1 cellular context compared by ENCODE assay signal in the genomic region with DNA sequence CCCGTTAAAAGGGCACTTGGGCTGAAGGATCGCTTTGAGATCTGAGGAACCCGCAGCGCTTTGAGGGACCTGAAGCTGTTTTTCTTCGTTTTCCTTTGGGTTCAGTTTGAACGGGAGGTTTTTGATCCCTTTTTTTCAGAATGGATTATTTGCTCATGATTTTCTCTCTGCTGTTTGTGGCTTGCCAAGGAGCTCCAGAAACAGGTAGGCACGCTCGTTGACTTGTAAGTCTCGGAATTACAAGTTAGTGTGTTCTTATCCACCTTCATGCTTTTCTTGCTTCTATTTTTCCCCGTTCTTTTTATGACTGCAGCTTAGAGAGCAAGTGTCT.
TF ChIP-seq lines count a peak whose summit lies in the region.

No MANE protein-coding gene starts in this region.

TF ChIP-seq in GM23338, 12 proteins besides CTCF, POLR2A, EP300 and RAD21 (continued from another document):
- TF ChIP-seq, protein P1, sequence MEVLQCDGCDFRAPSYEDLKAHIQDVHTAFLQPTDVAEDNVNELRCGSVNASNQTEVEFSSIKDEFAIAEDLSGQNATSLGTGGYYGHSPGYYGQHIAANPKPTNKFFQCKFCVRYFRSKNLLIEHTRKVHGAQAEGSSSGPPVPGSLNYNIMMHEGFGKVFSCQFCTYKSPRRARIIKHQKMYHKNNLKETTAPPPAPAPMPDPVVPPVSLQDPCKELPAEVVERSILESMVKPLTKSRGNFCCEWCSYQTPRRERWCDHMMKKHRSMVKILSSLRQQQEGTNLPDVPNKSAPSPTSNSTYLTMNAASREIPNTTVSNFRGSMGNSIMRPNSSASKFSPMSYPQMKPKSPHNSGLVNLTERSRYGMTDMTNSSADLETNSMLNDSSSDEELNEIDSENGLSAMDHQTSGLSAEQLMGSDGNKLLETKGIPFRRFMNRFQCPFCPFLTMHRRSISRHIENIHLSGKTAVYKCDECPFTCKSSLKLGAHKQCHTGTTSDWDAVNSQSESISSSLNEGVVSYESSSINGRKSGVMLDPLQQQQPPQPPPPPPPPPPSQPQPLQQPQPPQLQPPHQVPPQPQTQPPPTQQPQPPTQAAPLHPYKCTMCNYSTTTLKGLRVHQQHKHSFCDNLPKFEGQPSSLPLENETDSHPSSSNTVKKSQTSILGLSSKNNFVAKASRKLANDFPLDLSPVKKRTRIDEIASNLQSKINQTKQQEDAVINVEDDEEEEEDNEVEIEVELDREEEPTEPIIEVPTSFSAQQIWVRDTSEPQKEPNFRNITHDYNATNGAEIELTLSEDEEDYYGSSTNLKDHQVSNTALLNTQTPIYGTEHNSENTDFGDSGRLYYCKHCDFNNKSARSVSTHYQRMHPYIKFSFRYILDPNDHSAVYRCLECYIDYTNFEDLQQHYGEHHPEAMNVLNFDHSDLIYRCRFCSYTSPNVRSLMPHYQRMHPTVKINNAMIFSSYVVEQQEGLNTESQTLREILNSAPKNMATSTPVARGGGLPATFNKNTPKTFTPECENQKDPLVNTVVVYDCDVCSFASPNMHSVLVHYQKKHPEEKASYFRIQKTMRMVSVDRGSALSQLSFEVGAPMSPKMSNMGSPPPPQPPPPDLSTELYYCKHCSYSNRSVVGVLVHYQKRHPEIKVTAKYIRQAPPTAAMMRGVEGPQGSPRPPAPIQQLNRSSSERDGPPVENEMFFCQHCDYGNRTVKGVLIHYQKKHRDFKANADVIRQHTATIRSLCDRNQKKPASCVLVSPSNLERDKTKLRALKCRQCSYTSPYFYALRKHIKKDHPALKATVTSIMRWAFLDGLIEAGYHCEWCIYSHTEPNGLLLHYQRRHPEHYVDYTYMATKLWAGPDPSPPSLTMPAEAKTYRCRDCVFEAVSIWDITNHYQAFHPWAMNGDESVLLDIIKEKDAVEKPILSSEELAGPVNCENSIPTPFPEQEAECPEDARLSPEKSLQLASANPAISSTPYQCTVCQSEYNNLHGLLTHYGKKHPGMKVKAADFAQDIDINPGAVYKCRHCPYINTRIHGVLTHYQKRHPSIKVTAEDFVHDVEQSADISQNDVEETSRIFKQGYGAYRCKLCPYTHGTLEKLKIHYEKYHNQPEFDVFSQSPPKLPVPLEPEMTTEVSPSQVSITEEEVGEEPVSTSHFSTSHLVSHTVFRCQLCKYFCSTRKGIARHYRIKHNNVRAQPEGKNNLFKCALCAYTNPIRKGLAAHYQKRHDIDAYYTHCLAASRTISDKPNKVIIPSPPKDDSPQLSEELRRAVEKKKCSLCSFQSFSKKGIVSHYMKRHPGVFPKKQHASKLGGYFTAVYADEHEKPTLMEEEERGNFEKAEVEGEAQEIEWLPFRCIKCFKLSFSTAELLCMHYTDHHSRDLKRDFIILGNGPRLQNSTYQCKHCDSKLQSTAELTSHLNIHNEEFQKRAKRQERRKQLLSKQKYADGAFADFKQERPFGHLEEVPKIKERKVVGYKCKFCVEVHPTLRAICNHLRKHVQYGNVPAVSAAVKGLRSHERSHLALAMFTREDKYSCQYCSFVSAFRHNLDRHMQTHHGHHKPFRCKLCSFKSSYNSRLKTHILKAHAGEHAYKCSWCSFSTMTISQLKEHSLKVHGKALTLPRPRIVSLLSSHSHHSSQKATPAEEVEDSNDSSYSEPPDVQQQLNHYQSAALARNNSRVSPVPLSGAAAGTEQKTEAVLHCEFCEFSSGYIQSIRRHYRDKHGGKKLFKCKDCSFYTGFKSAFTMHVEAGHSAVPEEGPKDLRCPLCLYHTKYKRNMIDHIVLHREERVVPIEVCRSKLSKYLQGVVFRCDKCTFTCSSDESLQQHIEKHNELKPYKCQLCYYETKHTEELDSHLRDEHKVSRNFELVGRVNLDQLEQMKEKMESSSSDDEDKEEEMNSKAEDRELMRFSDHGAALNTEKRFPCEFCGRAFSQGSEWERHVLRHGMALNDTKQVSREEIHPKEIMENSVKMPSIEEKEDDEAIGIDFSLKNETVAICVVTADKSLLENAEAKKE (CRISPR knock-in tag; IDR thresholded peaks at IDR 0.05), result no peak
- no peak for TF ChIP-seq ZNF331 (CRISPR knock-in tag; IDR thresholded peaks at IDR 0.05; ENCODE audit: low read depth)
- TF ChIP-seq EZH2phosphoT487 (IDR thresholded peaks at IDR 0.05; ENCODE audit: unreplicated experiment), result no peak
- TF ChIP-seq, protein P2, sequence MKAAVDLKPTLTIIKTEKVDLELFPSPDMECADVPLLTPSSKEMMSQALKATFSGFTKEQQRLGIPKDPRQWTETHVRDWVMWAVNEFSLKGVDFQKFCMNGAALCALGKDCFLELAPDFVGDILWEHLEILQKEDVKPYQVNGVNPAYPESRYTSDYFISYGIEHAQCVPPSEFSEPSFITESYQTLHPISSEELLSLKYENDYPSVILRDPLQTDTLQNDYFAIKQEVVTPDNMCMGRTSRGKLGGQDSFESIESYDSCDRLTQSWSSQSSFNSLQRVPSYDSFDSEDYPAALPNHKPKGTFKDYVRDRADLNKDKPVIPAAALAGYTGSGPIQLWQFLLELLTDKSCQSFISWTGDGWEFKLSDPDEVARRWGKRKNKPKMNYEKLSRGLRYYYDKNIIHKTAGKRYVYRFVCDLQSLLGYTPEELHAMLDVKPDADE (IDR thresholded peaks at IDR 0.05), result no peak
- TF ChIP-seq CREB1 (CRISPR knock-in tag; IDR thresholded peaks at IDR 0.05; ENCODE audit: low read depth), result no peak
